13 cellular contexts compared by ENCODE assay signal in genomic region chr3:58404396-58404795, GRCh38. TPM values are rescaled to one million over a fixed set of nuclear protein-coding genes. Genes with fewer than 3 reads are reported as not detected.
DNase-seq lines count a peak whose midpoint lies in the region; ATAC-seq and TF ChIP-seq lines count a peak whose summit lies in the region.
"Had no signal": no experiment of that assay in that cellular context is flagged by ENCODE, and none has a peak within 500 bp of the region (broad histone marks: within the 10 kb centered on the region; RNA-seq: fewer than 3 reads in every experiment).

No MANE protein-coding gene starts in this region.

- peak overlapping the region; percentile 22 for H3K4me2 ChIP-seq in skeletal muscle satellite cell (ENCODE audit: low read length)

- DNase-seq in fibroblast of gingiva (ENCODE audit: low read depth) (peak; percentile 62), NCI-H774 (lab: John Stamatoyannopoulos, UW) (no peak), KG1 (lab: John Stamatoyannopoulos, UW) (no peak), NCI-H1092 treated with DMSO at 0.1 percent for 48 hours (lab: John Stamatoyannopoulos, UW) (no peak), caudate nucleus (lab: John Stamatoyannopoulos, UW) (no peak)
- DNase-seq: activated T-cell treated with anti-CD3 and anti-CD28 coated beads, Interleukin-2, amount 50 U/mL, for 1 hour; cortex of kidney; mucosa of descending colon; NCI-H187; right lobe of liver had no signal

- peaks cover 3% of the 10 kb centered on the region; the same call in 1 of the 2 replicates for H3K4me1 ChIP-seq in HEK293 (ENCODE audit: control insufficient read depth, insufficient read depth, low read length)
- peaks cover 11% of the 10 kb centered on the region for H3K4me1 ChIP-seq in skeletal muscle satellite cell (ENCODE audit: control insufficient read depth, insufficient read depth, low read length)

- ATAC-seq in SK-N-SH treated with all-trans-retinoic acid at 6 μM for 48 hours: peak; percentile 80
- ATAC-seq: mucosa of descending colon had no signal

- H3K27me3 ChIP-seq in skeletal muscle satellite cell (ENCODE audit: control insufficient read depth, insufficient read depth, low read length): no peaks in the 10 kb centered on the region
- H3K27me3 ChIP-seq: right lobe of liver had no signal

- H3K27ac ChIP-seq in HEK293 (ENCODE audit: extremely low read depth, low read depth, low read length) (no peak overlapping the region), caudate nucleus (ENCODE audit: low read depth, low read length) (no peak overlapping the region)
- H3K27ac ChIP-seq: right lobe of liver had no signal

- CTCF ChIA-PET in HEK293 (lab: Yijun Ruan, JAX): interaction anchor here (0.7 to 3.4 kb wide), 5 partner anchors 9 to 127 kb away, joined by 3 to 16 read pairs (median 3); no protein-coding TSS in a partner anchor

- POLR2A ChIA-PET in HEK293 (lab: Yijun Ruan, JAX): no interaction called here

- TF ChIP-seq CTCF in HEK293 (tag by site-specific recombination; IDR thresholded peaks at IDR 0.05): no peak

- no peak overlapping the region for H3K9ac ChIP-seq in skeletal muscle satellite cell (ENCODE audit: low read depth, low read length)

- H3K9me3 ChIP-seq in HEK293 (ENCODE audit: control insufficient read depth, insufficient read depth, low read depth, low read length): no peaks in the 10 kb centered on the region
- no peaks in the 10 kb centered on the region for H3K9me3 ChIP-seq in skeletal muscle satellite cell (replicated peaks; ENCODE audit: low read length)
- H3K9me3 ChIP-seq: mucosa of descending colon, right lobe of liver had no signal

- peaks cover 0 to 26% of the 10 kb centered on the region in 2 experiments; a peak in 2 of 3 replicates for H3K36me3 ChIP-seq in HEK293 (ENCODE audit: control insufficient read depth in 2 of 2, insufficient read depth in 1 of 2, low read length in 2 of 2)
- peaks cover 18% of the 10 kb centered on the region for H3K36me3 ChIP-seq in skeletal muscle satellite cell (ENCODE audit: insufficient read depth, low read length)

- no peak overlapping the region for H3K4me3 ChIP-seq in HEK293 (ENCODE audit: low read depth, low read length)
- no peak overlapping the region for H3K4me3 ChIP-seq in skeletal muscle satellite cell (ENCODE audit: low read length)
- H3K4me3 ChIP-seq: mucosa of descending colon, right lobe of liver had no signal

TF ChIP-seq in HEK293, 187 proteins besides CTCF, POLR2A, EP300 and RAD21 (continues in another document):
- no peak for TF ChIP-seq SALL2 (tag by site-specific recombination; IDR thresholded peaks at IDR 0.05; ENCODE audit: borderline replicate concordance)
- no peak for TF ChIP-seq KLF16 (tag by site-specific recombination; IDR thresholded peaks at IDR 0.05)
- TF ChIP-seq, protein P1, sequence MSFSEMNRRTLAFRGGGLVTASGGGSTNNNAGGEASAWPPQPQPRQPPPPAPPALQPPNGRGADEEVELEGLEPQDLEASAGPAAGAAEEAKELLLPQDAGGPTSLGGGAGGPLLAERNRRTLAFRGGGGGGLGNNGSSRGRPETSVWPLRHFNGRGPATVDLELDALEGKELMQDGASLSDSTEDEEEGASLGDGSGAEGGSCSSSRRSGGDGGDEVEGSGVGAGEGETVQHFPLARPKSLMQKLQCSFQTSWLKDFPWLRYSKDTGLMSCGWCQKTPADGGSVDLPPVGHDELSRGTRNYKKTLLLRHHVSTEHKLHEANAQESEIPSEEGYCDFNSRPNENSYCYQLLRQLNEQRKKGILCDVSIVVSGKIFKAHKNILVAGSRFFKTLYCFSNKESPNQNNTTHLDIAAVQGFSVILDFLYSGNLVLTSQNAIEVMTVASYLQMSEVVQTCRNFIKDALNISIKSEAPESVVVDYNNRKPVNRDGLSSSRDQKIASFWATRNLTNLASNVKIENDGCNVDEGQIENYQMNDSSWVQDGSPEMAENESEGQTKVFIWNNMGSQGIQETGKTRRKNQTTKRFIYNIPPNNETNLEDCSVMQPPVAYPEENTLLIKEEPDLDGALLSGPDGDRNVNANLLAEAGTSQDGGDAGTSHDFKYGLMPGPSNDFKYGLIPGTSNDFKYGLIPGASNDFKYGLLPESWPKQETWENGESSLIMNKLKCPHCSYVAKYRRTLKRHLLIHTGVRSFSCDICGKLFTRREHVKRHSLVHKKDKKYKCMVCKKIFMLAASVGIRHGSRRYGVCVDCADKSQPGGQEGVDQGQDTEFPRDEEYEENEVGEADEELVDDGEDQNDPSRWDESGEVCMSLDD (tag by site-specific recombination; IDR thresholded peaks at IDR 0.05): no peak
- no peak for TF ChIP-seq ZNF561 (tag by site-specific recombination; IDR thresholded peaks at IDR 0.05; ENCODE audit: borderline replicate concordance)
- no peak for TF ChIP-seq ZNF292 (tag by site-specific recombination; IDR thresholded peaks at IDR 0.05; ENCODE audit: borderline replicate concordance, low read depth)
- peak; percentile 76 for TF ChIP-seq ZNF629 (tag by site-specific recombination; IDR thresholded peaks at IDR 0.05)
- TF ChIP-seq, protein P2, sequence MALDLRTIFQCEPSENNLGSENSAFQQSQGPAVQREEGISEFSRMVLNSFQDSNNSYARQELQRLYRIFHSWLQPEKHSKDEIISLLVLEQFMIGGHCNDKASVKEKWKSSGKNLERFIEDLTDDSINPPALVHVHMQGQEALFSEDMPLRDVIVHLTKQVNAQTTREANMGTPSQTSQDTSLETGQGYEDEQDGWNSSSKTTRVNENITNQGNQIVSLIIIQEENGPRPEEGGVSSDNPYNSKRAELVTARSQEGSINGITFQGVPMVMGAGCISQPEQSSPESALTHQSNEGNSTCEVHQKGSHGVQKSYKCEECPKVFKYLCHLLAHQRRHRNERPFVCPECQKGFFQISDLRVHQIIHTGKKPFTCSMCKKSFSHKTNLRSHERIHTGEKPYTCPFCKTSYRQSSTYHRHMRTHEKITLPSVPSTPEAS (tag by site-specific recombination; IDR thresholded peaks at IDR 0.05): no peak
- TF ChIP-seq ZNF341 (tag by site-specific recombination; IDR thresholded peaks at IDR 0.05; ENCODE audit: low read depth): no peak
- no peak for TF ChIP-seq ZNF843 (tag by site-specific recombination; IDR thresholded peaks at IDR 0.05)

TF ChIP-seq in SK-N-SH treated with all-trans-retinoic acid at 6 μM for 48 hours, 23 proteins besides CTCF, POLR2A, EP300 and RAD21:
- TF ChIP-seq SNAI2 (CRISPR knock-in tag; IDR thresholded peaks at IDR 0.05): no peak
- TF ChIP-seq CSRNP3 (CRISPR knock-in tag; IDR thresholded peaks at IDR 0.05): no peak
- TF ChIP-seq ISL1 (CRISPR knock-in tag; IDR thresholded peaks at IDR 0.05): peak; percentile 13; the same call in 1 of the 2 replicates
- TF ChIP-seq ZFP3 (CRISPR knock-in tag; IDR thresholded peaks at IDR 0.05): 0 out of 2 replicates have a peak, but pooled peaks have one; percentile 22
- TF ChIP-seq TOX (CRISPR knock-in tag; IDR thresholded peaks at IDR 0.05; ENCODE audit: borderline replicate concordance): no peak
- no peak for TF ChIP-seq ARNTL (CRISPR knock-in tag; IDR thresholded peaks at IDR 0.05; ENCODE audit: borderline replicate concordance, low read depth)
- TF ChIP-seq, protein P3, sequence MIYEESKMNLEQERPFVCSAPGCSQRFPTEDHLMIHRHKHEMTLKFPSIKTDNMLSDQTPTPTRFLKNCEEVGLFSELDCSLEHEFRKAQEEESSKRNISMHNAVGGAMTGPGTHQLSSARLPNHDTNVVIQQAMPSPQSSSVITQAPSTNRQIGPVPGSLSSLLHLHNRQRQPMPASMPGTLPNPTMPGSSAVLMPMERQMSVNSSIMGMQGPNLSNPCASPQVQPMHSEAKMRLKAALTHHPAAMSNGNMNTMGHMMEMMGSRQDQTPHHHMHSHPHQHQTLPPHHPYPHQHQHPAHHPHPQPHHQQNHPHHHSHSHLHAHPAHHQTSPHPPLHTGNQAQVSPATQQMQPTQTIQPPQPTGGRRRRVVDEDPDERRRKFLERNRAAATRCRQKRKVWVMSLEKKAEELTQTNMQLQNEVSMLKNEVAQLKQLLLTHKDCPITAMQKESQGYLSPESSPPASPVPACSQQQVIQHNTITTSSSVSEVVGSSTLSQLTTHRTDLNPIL (CRISPR knock-in tag; IDR thresholded peaks at IDR 0.05; ENCODE audit: low read depth): 0 out of 2 replicates have a peak, but pooled peaks have one; percentile 17
TF ChIP-seq in SK-N-SH treated with all-trans-retinoic acid at 6 μM for 48 hours: peak in this region for 3.

RNA-seq across cellular contexts. Expression of gene PDHB, which starts 29.2 kb away (rescaled TPM):
- total RNA-seq in skeletal muscle satellite cell (2012; rRNA removed): 48.9 and 62.9 TPM in 2 replicates

Comparison
In these comparisons a context has a peak if more than half of its experiments do, and no peak if none do; other contexts are left out.
1. Of the 2 proteins assayed by ChIP-seq in both HEK293 and SK-N-SH treated with all-trans-retinoic acid at 6 μM for 48 hours: peak only in HEK293: none; only in SK-N-SH treated with all-trans-retinoic acid at 6 μM for 48 hours: ZFP3; in both: none; in neither: 1.